22 cellular contexts compared by ENCODE assay signal in genomic region chr6:80543151-80543550, GRCh38.
DNase-seq lines count a peak whose midpoint lies in the region; FAIRE-seq and TF ChIP-seq lines count a peak whose summit lies in the region.
"Had no signal": no experiment of that assay in that cellular context is flagged by ENCODE, and none has a peak within 500 bp of the region (broad histone marks: within the 10 kb centered on the region; RNA-seq: fewer than 3 reads in every experiment).

No MANE protein-coding gene starts in this region.

- no peak overlapping the region for H3K4me3 ChIP-seq in astrocyte (ENCODE audit: insufficient read depth, low read depth, low read length)
- no peak overlapping the region for H3K4me3 ChIP-seq in smooth muscle cell
- H3K4me3 ChIP-seq in dorsolateral prefrontal cortex, result no peak overlapping the region
- H3K4me3 ChIP-seq: BLaER1, MG63, SK-N-MC had no signal

- H4K20me1 ChIP-seq in astrocyte (ENCODE audit: insufficient read depth, low read length) (no peaks in the 10 kb centered on the region), smooth muscle cell (ENCODE audit: low read depth) (no peaks in the 10 kb centered on the region)
- H4K20me1 ChIP-seq: BLaER1 had no signal

- H3K36me3 ChIP-seq in astrocyte (ENCODE audit: insufficient read depth, low read length) (no peaks in the 10 kb centered on the region), smooth muscle cell (ENCODE audit: low read depth) (no peaks in the 10 kb centered on the region)
- H3K36me3 ChIP-seq: BLaER1, MG63 had no signal

- H3K4me3 Mint-ChIP-seq in HFFc6, result no peak overlapping the region
- H3K4me3 Mint-ChIP-seq in astrocyte (ENCODE audit: unreplicated experiment), result no peak overlapping the region
- H3K4me3 Mint-ChIP-seq: CD4-positive, alpha-beta memory T cell had no signal

- TF ChIP-seq CTCF in HFFc6 (IDR thresholded peaks at IDR 0.05) (no peak), astrocyte (IDR thresholded peaks at IDR 0.05; ENCODE audit: insufficient read depth, low read depth, low read length) (no peak), smooth muscle cell (IDR thresholded peaks at IDR 0.05; ENCODE audit: borderline replicate concordance, insufficient read depth, poor library complexity, severe bottlenecking) (no peak), dorsolateral prefrontal cortex (IDR thresholded peaks at IDR 0.05 in 54 of 56, conservative IDR thresholded peaks at IDR 0.05 in 2 of 56; ENCODE audit: low read depth in 1 of 56, partially characterized antibody in 56 of 56) (no peak)

- no peaks in the 10 kb centered on the region for H3K27me3 ChIP-seq in astrocyte (ENCODE audit: insufficient read depth, low read length)
- no peaks in the 10 kb centered on the region for H3K27me3 ChIP-seq in smooth muscle cell (ENCODE audit: low read depth)
- H3K27me3 ChIP-seq in dorsolateral prefrontal cortex, result no peaks in the 10 kb centered on the region
- H3K27me3 ChIP-seq: BLaER1, MG63 had no signal

- DNase-seq in HFFc6 (no peak), astrocyte (ENCODE audit: low read depth) (no peak), medulla oblongata (ENCODE audit: extremely low spot score) (peak; percentile 53), smooth muscle cell (lab: John Stamatoyannopoulos, UW; ENCODE audit: unreplicated experiment) (no peak), dorsolateral prefrontal cortex (no peak), hypothalamus (lab: John Stamatoyannopoulos, UW) (no peak), DMS53 (lab: John Stamatoyannopoulos, UW) (no peak)
- DNase-seq: ACHN; CD4-positive, alpha-beta memory T cell; DMS153; NCI-H1417; NCI-H1694 treated with DMSO at 0.1 percent for 48 hours; NCI-H2081 treated with DMSO at 0.1 percent for 48 hours; NCI-H2171 treated with DMSO at 0.1 percent for 48 hours; NCI-H446; NCI-H526; Right ventricle myocardium superior had no signal

- H3K27me3 Mint-ChIP-seq in HFFc6 (ENCODE audit: insufficient read depth), result no peaks in the 10 kb centered on the region
- H3K27me3 Mint-ChIP-seq in astrocyte (ENCODE audit: low read depth, unreplicated experiment), result no peaks in the 10 kb centered on the region

- H3K27ac ChIP-seq in astrocyte (ENCODE audit: low read depth, low read length) (peak overlapping the region; percentile 36), smooth muscle cell (ENCODE audit: low read depth) (peak overlapping the region; percentile 68), dorsolateral prefrontal cortex (peak overlapping the region in 8 of 59 donors; percentile 2 to 61 (median 26))
- H3K27ac ChIP-seq: BLaER1, SK-N-MC had no signal

- peak overlapping the region; percentile 88; the same call in 1 of the 2 replicates for H3K27ac Mint-ChIP-seq in HFFc6
- H3K27ac Mint-ChIP-seq in astrocyte (ENCODE audit: unreplicated experiment), result peak overlapping the region; percentile 95
- H3K27ac Mint-ChIP-seq: CD4-positive, alpha-beta memory T cell had no signal

- H3K4me1 Mint-ChIP-seq in HFFc6 (ENCODE audit: low read depth), result peaks cover 89% of the 10 kb centered on the region
- peaks cover 69% of the 10 kb centered on the region for H3K4me1 Mint-ChIP-seq in astrocyte (ENCODE audit: low read depth, unreplicated experiment)
- H3K4me1 Mint-ChIP-seq: CD4-positive, alpha-beta memory T cell had no signal

- no peaks in the 10 kb centered on the region for H3K9me3 Mint-ChIP-seq in HFFc6
- no peaks in the 10 kb centered on the region for H3K9me3 Mint-ChIP-seq in astrocyte (ENCODE audit: unreplicated experiment)

- peaks cover 35% of the 10 kb centered on the region for H3K4me1 ChIP-seq in astrocyte (ENCODE audit: insufficient read depth, low read length)
- no peaks in the 10 kb centered on the region for H3K4me1 ChIP-seq in smooth muscle cell (ENCODE audit: low read depth)

- no peak overlapping the region for H3K9ac ChIP-seq in astrocyte (ENCODE audit: low read length)
- H3K9ac ChIP-seq in smooth muscle cell (ENCODE audit: low read depth), result no peak overlapping the region
- H3K9ac ChIP-seq: BLaER1 had no signal

- WGBS in smooth muscle cell (ENCODE audit: low lambda C conversion rate), result 95% methylated on average over 1 of the region's 1 CpG

- H3K79me2 ChIP-seq in astrocyte (ENCODE audit: insufficient read depth, low read length) (no peaks in the 10 kb centered on the region), smooth muscle cell (ENCODE audit: low read depth) (no peaks in the 10 kb centered on the region)

- H2AFZ ChIP-seq in astrocyte (ENCODE audit: low read depth, low read length), result no peak overlapping the region
- no peak overlapping the region for H2AFZ ChIP-seq in smooth muscle cell (ENCODE audit: low read depth)

- no peak for FAIRE-seq in astrocyte (lab: Jason Lieb, UNC)
- FAIRE-seq: G401.6, GM12892 had no signal

- no peaks in the 10 kb centered on the region for H3K9me3 ChIP-seq in astrocyte (ENCODE audit: insufficient read depth, low read depth, low read length)
- no peaks in the 10 kb centered on the region for H3K9me3 ChIP-seq in smooth muscle cell (replicated peaks; ENCODE audit: low read depth)
- H3K9me3 ChIP-seq: BLaER1, MG63 had no signal

- H3F3A ChIP-seq in smooth muscle cell (ENCODE audit: low read depth), result peaks cover 8% of the 10 kb centered on the region

- H3K36me3 Mint-ChIP-seq in HFFc6 (ENCODE audit: low read depth) (peaks cover 7% of the 10 kb centered on the region; the same call in 1 of the 2 replicates), astrocyte (ENCODE audit: low read depth, unreplicated experiment) (no peaks in the 10 kb centered on the region)
- H3K36me3 Mint-ChIP-seq: CD4-positive, alpha-beta memory T cell had no signal

- intact Hi-C loops in dorsolateral prefrontal cortex (cut with DNase I), result no loop called here

- H3K4me2 ChIP-seq in astrocyte (ENCODE audit: low read length) (no peak overlapping the region), smooth muscle cell (peak overlapping the region; percentile 34)
- H3K4me2 ChIP-seq: BLaER1 had no signal
